ENCODE assay signal across 19 cellular contexts in genomic region chr20:36890586-36890985, GRCh38. TPM values are rescaled to one million over a fixed set of nuclear protein-coding genes. Genes with fewer than 3 reads are reported as not detected.
DNase-seq lines count a peak whose midpoint lies in the region; ATAC-seq and TF ChIP-seq lines count a peak whose summit lies in the region.
"Had no signal": no experiment of that assay in that cellular context is flagged by ENCODE, and none has a peak within 500 bp of the region (broad histone marks: within the 10 kb centered on the region; RNA-seq: fewer than 3 reads in every experiment).

No MANE protein-coding gene starts in this region.

- TF ChIP-seq POLR2A in breast epithelium (IDR thresholded peaks at IDR 0.05) = no peak

- H3K36me3 ChIP-seq in naive thymus-derived CD4-positive, alpha-beta T cell (ENCODE audit: control insufficient read depth in 2 of 3, insufficient read depth in 3 of 3, low read length in 3 of 3) = peaks cover 7 to 62% (median 37%) of the 10 kb centered on the region in 3 experiments
- H3K36me3 ChIP-seq in breast epithelium = no peaks in the 10 kb centered on the region

- H3K4me2 ChIP-seq in H9 (ENCODE audit: insufficient read depth, insufficient read length, low read length) = no peak overlapping the region

- TF ChIP-seq CTCF in H9 (conservative IDR thresholded peaks at IDR 0.05) (no peak), breast epithelium (IDR thresholded peaks at IDR 0.05) (no peak)

- no peak overlapping the region for H4K8ac ChIP-seq in H9 (replicated peaks; ENCODE audit: insufficient read length, low read depth, low read length)

- no peak overlapping the region for H2AK5ac ChIP-seq in H9 (ENCODE audit: insufficient read length, low read length)

- H4K20me1 ChIP-seq in H9 (ENCODE audit: control insufficient read depth, insufficient read depth, insufficient read length) = no peaks in the 10 kb centered on the region

- CTCF ChIA-PET in naive thymus-derived CD4-positive, alpha-beta T cell (lab: Charles Lee) = no interaction called here

- H3K4me3 Mint-ChIP-seq in H9 = no peak overlapping the region
- peak overlapping the region in 1 of 10 donors; percentile 21 for H3K4me3 Mint-ChIP-seq in naive thymus-derived CD4-positive, alpha-beta T cell

- WGBS in H9 (ENCODE audit: extremely low coverage, insufficient read length, low lambda C conversion rate) = no CpG with 5 or more reads among the region's 9 CpGs

- H3K14ac ChIP-seq in H9 (ENCODE audit: insufficient read depth, low read length) = no peak overlapping the region

- H3K9me3 ChIP-seq in H9 (ENCODE audit: control insufficient read depth, low read depth, low read length) (no peaks in the 10 kb centered on the region), breast epithelium (no peaks in the 10 kb centered on the region)
- no peaks in the 10 kb centered on the region for H3K9me3 ChIP-seq in naive thymus-derived CD4-positive, alpha-beta T cell (ENCODE audit: control insufficient read depth in 2 of 3, low read length in 3 of 3)

- H3K4me1 ChIP-seq in H9 (ENCODE audit: insufficient read depth, low read length) (no peaks in the 10 kb centered on the region; the same call in 1 of the 2 replicates), breast epithelium (no peaks in the 10 kb centered on the region)
- peaks cover 5 to 7% of the 10 kb centered on the region in 2 donors for H3K4me1 ChIP-seq in naive thymus-derived CD4-positive, alpha-beta T cell (ENCODE audit: control insufficient read depth in 2 of 2, insufficient read depth in 2 of 2, low read length in 2 of 2)

- H3K56ac ChIP-seq in H9 (ENCODE audit: insufficient read length, low read depth, low read length) = no peak overlapping the region

- no peak for DNase-seq in activated naive CD4-positive, alpha-beta T cell treated with anti-CD3 and anti-CD28 coated beads, Interleukin-2, amount 50 U/mL, for 72 hours (ENCODE audit: low spot score in 2 of 2)
- no peak for DNase-seq in activated naive CD4-positive, alpha-beta T cell treated with Interleukin-2 at 50 U/mL for 16 hours
- DNase-seq in H9 (no peak), breast epithelium (ENCODE audit: low spot score in 2 of 2) (no peak)
- no peak for DNase-seq in naive thymus-derived CD4-positive, alpha-beta T cell
- DNase-seq: DMS53, GDM1, IMR-90, NCI-H1105, NCI-H146, NCI-H2029 treated with DMSO at 0.1 percent for 48 hours, NCI-H226, NCI-H510A treated with DMSO at 0.1 percent for 48 hours, NCI-H748 treated with DMSO at 0.1 percent for 48 hours, SHP77 treated with DMSO at 0.1 percent for 48 hours had no signal

- no peak overlapping the region for H2BK5ac ChIP-seq in H9 (ENCODE audit: insufficient read length, low read length)

- no peak for ATAC-seq in activated naive CD4-positive, alpha-beta T cell treated with anti-CD3 and anti-CD28 coated beads, Interleukin-2, amount 50 U/mL, for 72 hours
- no peak for ATAC-seq in naive thymus-derived CD4-positive, alpha-beta T cell
- ATAC-seq in GM18858 (IDR thresholded peaks at IDR 0.05; ENCODE audit: unreplicated experiment) (no peak), HG03457 (IDR thresholded peaks at IDR 0.05; ENCODE audit: unreplicated experiment) (no peak)

- peak overlapping the region; percentile 24 to 94 for H3K27ac Mint-ChIP-seq in activated naive CD4-positive, alpha-beta T cell treated with anti-CD3 and anti-CD28 coated beads, Interleukin-2, amount 50 U/mL, for 72 hours
- peak overlapping the region in 2 of 3 experiments; percentile 45 to 61; a peak in 3 of 7 replicates for H3K27ac Mint-ChIP-seq in H9
- peak overlapping the region in 6 of 9 donors; percentile 38 to 88 (median 66) for H3K27ac Mint-ChIP-seq in naive thymus-derived CD4-positive, alpha-beta T cell

- H3K23ac ChIP-seq in H9 (ENCODE audit: insufficient read length, low read depth, low read length) = no peak overlapping the region

- no peak overlapping the region for H3K18ac ChIP-seq in H9 (ENCODE audit: insufficient read length, low read depth, low read length)

- H2BK15ac ChIP-seq in H9 (ENCODE audit: low read depth, low read length) = no peak overlapping the region

- H3K79me2 ChIP-seq in H9 (ENCODE audit: insufficient read depth, low read length) = no peaks in the 10 kb centered on the region

- no peak overlapping the region for H2BK20ac ChIP-seq in H9 (ENCODE audit: low read depth, low read length, poor library complexity, severe bottlenecking)

- no peak overlapping the region for H2BK120ac ChIP-seq in H9 (ENCODE audit: low read depth, low read length, poor library complexity, severe bottlenecking)

- no peak overlapping the region for H2BK12ac ChIP-seq in H9 (ENCODE audit: insufficient read length, low read depth, low read length)

- H2AFZ ChIP-seq in H9 (ENCODE audit: low read length) = no peak overlapping the region

- H3K4me1 Mint-ChIP-seq in H9 = peaks cover 16 to 19% of the 10 kb centered on the region in 2 experiments
- H3K4me1 Mint-ChIP-seq in naive thymus-derived CD4-positive, alpha-beta T cell = peaks cover 7 to 25% (median 18%) of the 10 kb centered on the region in 7 donors

- no peak overlapping the region for H4K91ac ChIP-seq in H9 (ENCODE audit: insufficient read length, low read depth, low read length)

- H3K79me1 ChIP-seq in H9 (ENCODE audit: insufficient read depth, low read depth, low read length, poor library complexity, severe bottlenecking) = no peaks in the 10 kb centered on the region

- H3K36me3 Mint-ChIP-seq in activated naive CD4-positive, alpha-beta T cell treated with anti-CD3 and anti-CD28 coated beads, Interleukin-2, amount 50 U/mL, for 72 hours = no peaks in the 10 kb centered on the region
- peaks cover 0 to 38% (median 34%) of the 10 kb centered on the region in 3 experiments; a peak in 5 of 7 replicates for H3K36me3 Mint-ChIP-seq in H9 (ENCODE audit: insufficient read depth in 1 of 3, low read depth in 3 of 3)
- peaks cover 6 to 40% (median 29%) of the 10 kb centered on the region in 5 donors for H3K36me3 Mint-ChIP-seq in naive thymus-derived CD4-positive, alpha-beta T cell

- intact Hi-C loops in naive thymus-derived CD4-positive, alpha-beta T cell (cut with micrococcal nuclease) = no loop called here
- intact Hi-C loops in breast epithelium (cut with DNase I; ENCODE audit: low total_unique reads) = no loop called here

- no peaks in the 10 kb centered on the region for H3K27me3 ChIP-seq in H9 (ENCODE audit: insufficient read depth, low read length)
- H3K27me3 ChIP-seq in naive thymus-derived CD4-positive, alpha-beta T cell (ENCODE audit: control insufficient read depth in 2 of 2, insufficient read depth in 2 of 2, low read length in 2 of 2) = no peaks in the 10 kb centered on the region
- no peaks in the 10 kb centered on the region for H3K27me3 ChIP-seq in breast epithelium

- no peak overlapping the region for H4K5ac ChIP-seq in H9 (ENCODE audit: insufficient read length, low read depth, low read length)

- no peaks in the 10 kb centered on the region for H3K9me3 Mint-ChIP-seq in activated naive CD4-positive, alpha-beta T cell treated with anti-CD3 and anti-CD28 coated beads, Interleukin-2, amount 50 U/mL, for 72 hours
- H3K9me3 Mint-ChIP-seq in H9 = no peaks in the 10 kb centered on the region
- H3K9me3 Mint-ChIP-seq in naive thymus-derived CD4-positive, alpha-beta T cell = peaks cover 0 to 8% (median 0%) of the 10 kb centered on the region in 11 donors

- H3K23me2 ChIP-seq in H9 (ENCODE audit: insufficient read length, low read depth, low read length, poor library complexity, severe bottlenecking) = no peaks in the 10 kb centered on the region

- no peak overlapping the region for H3K4me3 ChIP-seq in naive thymus-derived CD4-positive, alpha-beta T cell (ENCODE audit: low read length)
- no peak overlapping the region for H3K4me3 ChIP-seq in breast epithelium

- no peak overlapping the region for H3T11ph ChIP-seq in H9 (ENCODE audit: low read length)

- no peak overlapping the region for H3K27ac ChIP-seq in H9 (ENCODE audit: insufficient read length, low read depth, low read length)
- H3K27ac ChIP-seq in naive thymus-derived CD4-positive, alpha-beta T cell (ENCODE audit: low read depth, low read length) = no peak overlapping the region
- H3K27ac ChIP-seq in breast epithelium = no peak overlapping the region
- H3K27ac ChIP-seq: RWPE1 had no signal

- POLR2A ChIA-PET in naive thymus-derived CD4-positive, alpha-beta T cell (lab: Charles Lee) = interaction anchor here (0.6 kb wide), 1 partner anchor 46 kb away, joined by 3 read pairs; no protein-coding TSS in a partner anchor

- H3K9ac ChIP-seq in H9 (ENCODE audit: extremely low read depth, insufficient read length, low read length) = no peak overlapping the region

- no peaks in the 10 kb centered on the region for H3K27me3 Mint-ChIP-seq in H9 (ENCODE audit: low read depth)
- H3K27me3 Mint-ChIP-seq in naive thymus-derived CD4-positive, alpha-beta T cell = no peaks in the 10 kb centered on the region

- no peak overlapping the region for H3K4ac ChIP-seq in H9 (ENCODE audit: low read depth, low read length)

RNA-seq across cellular contexts. Expression of gene TLDC2, which starts 14.6 kb away (rescaled TPM):
- total RNA-seq in activated naive CD4-positive, alpha-beta T cell treated with anti-CD3 and anti-CD28 coated beads, Interleukin-2, amount 50 U/mL, for 72 hours = not detected
- total RNA-seq in H9 (2021) (0.11 TPM in 1 of 2 replicates, not detected in the other), breast epithelium (1 to 10 TPM in 1 of 3 donors, not detected in 2; 1.1 TPM)
- under 1 TPM in 2 of 5 experiments, not detected in 3; 0.42 to 0.49 TPM for total RNA-seq in naive thymus-derived CD4-positive, alpha-beta T cell
- under 1 TPM; 0.37 to 0.38 TPM for polyA plus RNA-seq in naive thymus-derived CD4-positive, alpha-beta T cell
- total RNA-seq: H4 had no signal
